ENCODE assay signal across 8 cellular contexts in genomic region chr1:244653439-244654283, GRCh38.
DNase-seq lines count a peak whose midpoint lies in the region; ATAC-seq and TF ChIP-seq lines count a peak whose summit lies in the region.

No MANE protein-coding gene starts in this region.

- TF ChIP-seq CTCF in epithelial cell of esophagus (IDR thresholded peaks at IDR 0.05; ENCODE audit: insufficient read depth, low read depth, low read length, missing control alignments) (no peak), neutrophil (IDR thresholded peaks at IDR 0.05) (no peak)

- H3K9me3 ChIP-seq in NT2/D1 (ENCODE audit: insufficient read depth, low read length) (no peaks in the 10 kb centered on the region), neutrophil (no peaks in the 10 kb centered on the region)

- ATAC-seq in GM19351 (IDR thresholded peaks at IDR 0.05; ENCODE audit: unreplicated experiment): no peak
- no peak for ATAC-seq in HG02798 (IDR thresholded peaks at IDR 0.05; ENCODE audit: poor library complexity, unreplicated experiment)

- DNase-seq in NCI-H526 (lab: John Stamatoyannopoulos, UW) (peak; percentile 6 to 32), NCI-H526 treated with DMSO at 0.1 percent for 48 hours (lab: John Stamatoyannopoulos, UW) (no peak), NT2/D1 (ENCODE audit: low read depth, low spot score) (no peak), epithelial cell of esophagus (ENCODE audit: low read depth) (peak; percentile 42), NCI-H226 (no peak)

- H3K4me3 ChIP-seq in NT2/D1 (ENCODE audit: insufficient read length, low read depth): peak overlapping the region; percentile 81
- H3K4me3 ChIP-seq in epithelial cell of esophagus (ENCODE audit: low read length): peak overlapping the region; percentile 95
- peak overlapping the region; percentile 78 to 91 for H3K4me3 ChIP-seq in neutrophil (ENCODE audit: low read depth in 1 of 2, low read length in 1 of 2)

- peak overlapping the region; percentile 93 for H3K27ac ChIP-seq in neutrophil

- H3K9ac ChIP-seq in NT2/D1 (ENCODE audit: insufficient read length, low read depth): peak overlapping the region; percentile 84

- H3K4me1 ChIP-seq in NT2/D1 (ENCODE audit: insufficient read depth, insufficient read length) (no peaks in the 10 kb centered on the region), neutrophil (ENCODE audit: control insufficient read depth in 1 of 2, insufficient read depth in 1 of 2, low read depth in 1 of 2, low read length in 1 of 2) (peaks cover 26 to 32% of the 10 kb centered on the region in 2 experiments)

- H3K27me3 ChIP-seq in NT2/D1 (ENCODE audit: insufficient read depth, insufficient read length): no peaks in the 10 kb centered on the region
- no peaks in the 10 kb centered on the region for H3K27me3 ChIP-seq in neutrophil

- H3K36me3 ChIP-seq in NT2/D1 (ENCODE audit: insufficient read depth, insufficient read length, low read length): peaks cover 22% of the 10 kb centered on the region
- H3K36me3 ChIP-seq in neutrophil: no peaks in the 10 kb centered on the region

Comparison
In these comparisons a context has a peak if more than half of its experiments do, and no peak if none do; other contexts are left out.
1. DNase-seq: peak in NCI-H526 (2 of 2) and epithelial cell of esophagus (single experiment); none in NCI-H526 treated with DMSO at 0.1 percent for 48 hours (single experiment), NT2/D1 (single experiment) and NCI-H226 (single experiment).
2. Peak in every context shown above with its lines, with median percentiles within 50 percentile points of each other: H3K4me3 ChIP-seq.